Comparison of ENCODE assay signal across 13 cellular contexts in the genomic region with DNA sequence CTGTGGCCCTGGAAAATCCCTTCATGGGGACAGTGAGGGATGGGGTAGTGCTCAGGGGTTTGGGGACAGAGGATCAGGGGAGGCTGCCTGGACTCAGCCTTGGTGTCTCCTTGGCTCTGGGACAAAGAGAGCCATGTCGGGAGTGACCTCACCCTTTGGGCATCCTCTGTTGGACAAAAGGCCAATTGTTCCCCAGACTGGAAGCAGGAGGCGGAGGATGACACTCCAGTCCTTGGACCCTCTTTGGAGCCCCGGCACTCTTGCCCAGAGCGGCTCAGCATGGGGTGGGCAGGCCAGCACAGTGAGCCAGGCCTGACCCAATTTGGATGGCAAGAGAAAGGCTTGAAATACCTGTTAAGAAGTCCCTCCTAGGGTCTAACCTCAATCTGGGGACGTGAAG. TPM values are rescaled to one million over a fixed set of nuclear protein-coding genes. Genes with fewer than 3 reads are reported as not detected.
DNase-seq lines count a peak whose midpoint lies in the region; ATAC-seq and FAIRE-seq lines count a peak whose summit lies in the region.
"Had no signal": no experiment of that assay in that cellular context is flagged by ENCODE, and none has a peak within 500 bp of the region (broad histone marks: within the 10 kb centered on the region; RNA-seq: fewer than 3 reads in every experiment).

No MANE protein-coding gene starts in this region.

- peaks cover 3% of the 10 kb centered on the region for H3K4me1 Mint-ChIP-seq in activated CD4-positive, alpha-beta memory T cell treated with anti-CD3 and anti-CD28 coated beads for 36 hours (ENCODE audit: low read depth)
- peaks cover 18% of the 10 kb centered on the region for H3K4me1 Mint-ChIP-seq in activated CD8-positive, alpha-beta T cell treated with anti-CD3 and anti-CD28 coated beads, Interleukin-2, amount 10 ng/mL, durations not matched to agents 7 days and 5 days (ENCODE audit: low read depth)

- ATAC-seq in activated CD8-positive, alpha-beta T cell treated with anti-CD3 and anti-CD28 coated beads, Interleukin-2, amount 10 ng/mL, durations not matched to agents 7 days and 5 days = no peak
- ATAC-seq in HG03175 (IDR thresholded peaks at IDR 0.05; ENCODE audit: unreplicated experiment) = no peak

- no peak overlapping the region for H3K27ac Mint-ChIP-seq in activated CD4-positive, alpha-beta memory T cell treated with anti-CD3 and anti-CD28 coated beads for 36 hours
- no peak overlapping the region for H3K27ac Mint-ChIP-seq in activated CD8-positive, alpha-beta T cell treated with anti-CD3 and anti-CD28 coated beads, Interleukin-2, amount 10 ng/mL, durations not matched to agents 7 days and 5 days
- H3K27ac Mint-ChIP-seq: activated naive CD8-positive, alpha-beta T cell treated with anti-CD3 and anti-CD28 coated beads, Interleukin-2, amount 10 ng/mL, durations not matched to agents 7 days and 5 days had no signal

- peak; percentile 23 for DNase-seq in ELF-1 (ENCODE audit: low read depth, low spot score)
- no peak for DNase-seq in SK-N-MC (ENCODE audit: low read depth, low spot score)
- peak; percentile 35 to 52 for DNase-seq in frontal cortex (ENCODE audit: low spot score in 2 of 2)
- DNase-seq in posterior cingulate gyrus = peak in 6 of 10 donors; percentile 34 to 93 (median 62)
- DNase-seq in activated CD4-positive, alpha-beta memory T cell treated with anti-CD3 and anti-CD28 coated beads for 36 hours = no peak
- DNase-seq in activated T-cell treated with anti-CD3 and anti-CD28 coated beads for 4 hours = no peak
- no peak for DNase-seq in activated CD8-positive, alpha-beta T cell treated with anti-CD3 and anti-CD28 coated beads, Interleukin-2, amount 10 ng/mL, durations not matched to agents 7 days and 5 days
- DNase-seq: activated CD8-positive, alpha-beta memory T cell treated with anti-CD3 and anti-CD28 coated beads, Interleukin-2, amount 50 U/mL, for 48 hours; activated naive CD8-positive, alpha-beta T cell treated with anti-CD3 and anti-CD28 coated beads, Interleukin-2, amount 10 ng/mL, durations not matched to agents 7 days and 5 days; stomach had no signal

- H3K36me3 ChIP-seq in SK-N-MC (ENCODE audit: insufficient read depth, low read length) = no peaks in the 10 kb centered on the region
- H3K36me3 ChIP-seq: stomach had no signal

- no peak overlapping the region for H3K4me3 Mint-ChIP-seq in activated CD4-positive, alpha-beta memory T cell treated with anti-CD3 and anti-CD28 coated beads for 36 hours
- no peak overlapping the region for H3K4me3 Mint-ChIP-seq in activated CD8-positive, alpha-beta T cell treated with anti-CD3 and anti-CD28 coated beads, Interleukin-2, amount 10 ng/mL, durations not matched to agents 7 days and 5 days
- H3K4me3 Mint-ChIP-seq: activated naive CD8-positive, alpha-beta T cell treated with anti-CD3 and anti-CD28 coated beads, Interleukin-2, amount 10 ng/mL, durations not matched to agents 7 days and 5 days; CD14-positive monocyte had no signal

- POLR2A ChIA-PET in activated CD4-positive, alpha-beta memory T cell treated with anti-CD3 and anti-CD28 coated beads for 36 hours (lab: Charles Lee) = no interaction called here
- POLR2A ChIA-PET in activated CD8-positive, alpha-beta T cell treated with anti-CD3 and anti-CD28 coated beads, Interleukin-2, amount 10 ng/mL, durations not matched to agents 7 days and 5 days (lab: Charles Lee) = interaction anchor here (1.4 kb wide), 1 partner anchor 15 kb away, joined by 3 read pairs; no protein-coding TSS in a partner anchor

- H3K9me3 ChIP-seq in SK-N-MC (ENCODE audit: low read depth, low read length) = no peaks in the 10 kb centered on the region
- H3K9me3 ChIP-seq: stomach had no signal

- peak overlapping the region; percentile 84 for H3K27ac ChIP-seq in SK-N-MC
- H3K27ac ChIP-seq: stomach had no signal

- intact Hi-C loops in posterior cingulate gyrus (cut with DNase I) = no loop called here
- intact Hi-C loops in activated CD4-positive, alpha-beta memory T cell treated with anti-CD3 and anti-CD28 coated beads for 36 hours (cut with micrococcal nuclease) = no loop called here

- H3K27me3 Mint-ChIP-seq in activated CD4-positive, alpha-beta memory T cell treated with anti-CD3 and anti-CD28 coated beads for 36 hours = peaks cover 22% of the 10 kb centered on the region
- peaks cover 28% of the 10 kb centered on the region for H3K27me3 Mint-ChIP-seq in activated CD8-positive, alpha-beta T cell treated with anti-CD3 and anti-CD28 coated beads, Interleukin-2, amount 10 ng/mL, durations not matched to agents 7 days and 5 days (ENCODE audit: low read depth)

- CTCF ChIA-PET in activated CD4-positive, alpha-beta memory T cell treated with anti-CD3 and anti-CD28 coated beads for 36 hours (lab: Charles Lee) = interaction anchor here (1.3 to 3.1 kb wide), 2 partner anchors 19 to 102 kb away, joined by 3 to 13 read pairs; no protein-coding TSS in a partner anchor
- CTCF ChIA-PET in activated CD8-positive, alpha-beta T cell treated with anti-CD3 and anti-CD28 coated beads, Interleukin-2, amount 10 ng/mL, durations not matched to agents 7 days and 5 days (lab: Charles Lee) = no interaction called here

- H3K9ac ChIP-seq in SK-N-MC (ENCODE audit: insufficient read length) = no peak overlapping the region

- H3K36me3 Mint-ChIP-seq in activated CD4-positive, alpha-beta memory T cell treated with anti-CD3 and anti-CD28 coated beads for 36 hours = no peaks in the 10 kb centered on the region
- no peaks in the 10 kb centered on the region for H3K36me3 Mint-ChIP-seq in activated CD8-positive, alpha-beta T cell treated with anti-CD3 and anti-CD28 coated beads, Interleukin-2, amount 10 ng/mL, durations not matched to agents 7 days and 5 days (ENCODE audit: low read depth)
- H3K36me3 Mint-ChIP-seq: activated naive CD8-positive, alpha-beta T cell treated with anti-CD3 and anti-CD28 coated beads, Interleukin-2, amount 10 ng/mL, durations not matched to agents 7 days and 5 days; CD14-positive monocyte had no signal

- no peak overlapping the region for H3K4me3 ChIP-seq in SK-N-MC
- H3K4me3 ChIP-seq: stomach had no signal

- no peaks in the 10 kb centered on the region for H3K9me3 Mint-ChIP-seq in activated CD4-positive, alpha-beta memory T cell treated with anti-CD3 and anti-CD28 coated beads for 36 hours
- H3K9me3 Mint-ChIP-seq in activated CD8-positive, alpha-beta T cell treated with anti-CD3 and anti-CD28 coated beads, Interleukin-2, amount 10 ng/mL, durations not matched to agents 7 days and 5 days (ENCODE audit: insufficient read depth) = no peaks in the 10 kb centered on the region
- H3K9me3 Mint-ChIP-seq: activated naive CD8-positive, alpha-beta T cell treated with anti-CD3 and anti-CD28 coated beads, Interleukin-2, amount 10 ng/mL, durations not matched to agents 7 days and 5 days; CD14-positive monocyte had no signal

- no peak for FAIRE-seq in frontal cortex (lab: Jason Lieb, UNC)
- FAIRE-seq: G401.6 had no signal

RNA-seq across cellular contexts. Expression of gene PHB1, which starts 39.4 kb away (rescaled TPM):
- total RNA-seq in frontal cortex = 47.7 TPM
- 100 to 1,000 TPM; 280 to 295 TPM for total RNA-seq in activated CD4-positive, alpha-beta memory T cell treated with anti-CD3 and anti-CD28 coated beads for 36 hours
- total RNA-seq in activated CD8-positive, alpha-beta T cell treated with anti-CD3 and anti-CD28 coated beads, Interleukin-2, amount 10 ng/mL, durations not matched to agents 7 days and 5 days = 100 to 1,000 TPM; 181 to 183 TPM

RNA-seq across cellular contexts. Expression of gene NGFR, which starts 41.0 kb away (rescaled TPM):
- 3.3 TPM for total RNA-seq in frontal cortex
- total RNA-seq in activated CD4-positive, alpha-beta memory T cell treated with anti-CD3 and anti-CD28 coated beads for 36 hours = under 1 TPM; 0.17 to 0.21 TPM
- under 1 TPM in 1 of 2 experiments, not detected in 1; 0.11 TPM for total RNA-seq in activated CD8-positive, alpha-beta T cell treated with anti-CD3 and anti-CD28 coated beads, Interleukin-2, amount 10 ng/mL, durations not matched to agents 7 days and 5 days

Comparison
In these comparisons a context has a peak if more than half of its experiments do, and no peak if none do; other contexts are left out.
1. DNase-seq: peak in ELF-1 (single experiment), frontal cortex (2 of 2) and posterior cingulate gyrus (6 of 10); none in SK-N-MC (single experiment), activated CD4-positive, alpha-beta memory T cell treated with anti-CD3 and anti-CD28 coated beads for 36 hours (single experiment), activated T-cell treated with anti-CD3 and anti-CD28 coated beads for 4 hours (single experiment) and activated CD8-positive, alpha-beta T cell treated with anti-CD3 and anti-CD28 coated beads, Interleukin-2, amount 10 ng/mL, durations not matched to agents 7 days and 5 days (single experiment).